ENCODE assay signal across 33 cellular contexts in the genomic region with DNA sequence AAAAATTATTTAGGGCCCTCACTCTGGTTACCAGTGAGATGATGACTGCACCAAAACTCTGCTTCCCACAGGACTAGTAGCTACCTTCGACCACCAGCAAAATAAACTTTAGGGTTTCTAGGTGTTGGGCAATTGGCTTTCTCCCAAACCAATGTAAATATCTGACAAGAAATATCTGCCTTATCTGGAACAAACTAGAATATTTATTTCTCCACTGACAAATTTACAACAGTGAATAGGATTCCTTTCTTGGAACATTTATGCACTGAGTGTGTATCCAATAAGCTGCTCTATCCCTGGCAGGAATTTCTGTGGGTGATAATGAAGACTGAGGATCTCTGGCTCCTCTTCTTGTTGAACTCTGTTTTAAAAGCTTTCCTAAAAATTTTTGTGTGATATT.
"Had no signal": no experiment of that assay in that cellular context is flagged by ENCODE, and none has a peak within 500 bp of the region (broad histone marks: within the 10 kb centered on the region; RNA-seq: fewer than 3 reads in every experiment).

No MANE protein-coding gene starts in this region.

- H3K27ac Mint-ChIP-seq: activated B cell treated with CpG ODN at 0.5 μM for 24 hours; activated CD8-positive, alpha-beta T cell treated with anti-CD3 and anti-CD28 coated beads for 36 hours; activated naive CD8-positive, alpha-beta T cell; activated T-helper 17 cell treated with anti-CD3 and anti-CD28 coated beads, Interleukin-2, amount 50 U/mL, for 72 hours; brain; T-helper 17 cell; T-helper 2 cell treated with Interferon-gamma antibody and Interleukin-4, amounts not matched to agents 5 μg/mL and 100 μg/mL, for 36 hours had no signal

- DNase-seq: activated B cell treated with CpG ODN at 0.5 μM for 24 hours; activated CD4-positive, alpha-beta T cell treated with anti-CD3 and anti-CD28 coated beads for 48 hours; activated CD4-positive, alpha-beta T cell treated with anti-CD3 and anti-CD28 coated beads, Interleukin-2, amount 50 U/mL, for 1 hour; activated CD4-positive, alpha-beta T cell treated with anti-CD3 and anti-CD28 coated beads, Interleukin-2, amount 50 U/mL, for 48 hours; activated CD8-positive, alpha-beta memory T cell treated with anti-CD3 and anti-CD28 coated beads for 24 hours; activated CD8-positive, alpha-beta T cell treated with anti-CD3 and anti-CD28 coated beads for 36 hours; activated effector memory CD4-positive, alpha-beta T cell treated with Interleukin-2 at 50 U/mL for 16 hours; activated gamma-delta T cell treated with Interleukin-2 at 50 U/mL for 16 hours; activated naive CD4-positive, alpha-beta T cell treated with anti-CD3 and anti-CD28 coated beads, Interleukin-2, amount 50 U/mL, for 16 hours; activated naive CD4-positive, alpha-beta T cell treated with Interleukin-2 at 50 U/mL for 16 hours; activated T-cell treated with anti-CD3 and anti-CD28 coated beads, Interleukin-2, amount 50 U/mL, for 4 hours; adrenal gland; central memory CD4-positive, alpha-beta T cell; cerebellar nuclear complex; colonic mucosa; effector CD8-positive, alpha-beta T cell; esophagus squamous epithelium; foreskin fibroblast; gastrocnemius medialis; glutamatergic neuron; heart left ventricle; T-helper 1 cell; T-helper 17 cell; T1000; WERI-Rb-1 had no signal

- H3K27me3 Mint-ChIP-seq: activated B cell treated with CpG ODN at 0.5 μM for 24 hours; activated CD8-positive, alpha-beta T cell treated with anti-CD3 and anti-CD28 coated beads for 36 hours; activated naive CD8-positive, alpha-beta T cell; activated T-helper 17 cell treated with anti-CD3 and anti-CD28 coated beads, Interleukin-2, amount 50 U/mL, for 72 hours; T-helper 17 cell had no signal

- ATAC-seq: activated CD4-positive, CD25-positive, alpha-beta regulatory T cell treated with anti-CD3 and anti-CD28 coated beads, Interleukin-2, amount 50 U/mL, for 24 hours; activated CD8-positive, alpha-beta T cell treated with anti-CD3 and anti-CD28 coated beads for 36 hours; activated T-cell treated with anti-CD3 and anti-CD28 coated beads, Interleukin-2, amount 50 U/mL, for 4 hours; activated T-helper 17 cell treated with anti-CD3 and anti-CD28 coated beads, Interleukin-2, amount 50 U/mL, for 72 hours; gastrocnemius medialis; heart left ventricle; T-helper 17 cell had no signal

- H3K4me3 Mint-ChIP-seq: activated B cell treated with CpG ODN at 0.5 μM for 24 hours; activated CD8-positive, alpha-beta T cell treated with anti-CD3 and anti-CD28 coated beads for 36 hours; activated naive CD8-positive, alpha-beta T cell; activated T-cell treated with anti-CD3 and anti-CD28 coated beads, Interleukin-2, amount 50 U/mL, for 4 hours; activated T-helper 17 cell treated with anti-CD3 and anti-CD28 coated beads, Interleukin-2, amount 50 U/mL, for 72 hours; brain; T-helper 17 cell; T-helper 2 cell treated with Interferon-gamma antibody and Interleukin-4, amounts not matched to agents 5 μg/mL and 100 μg/mL, for 36 hours had no signal

- H3K36me3 Mint-ChIP-seq: activated naive CD8-positive, alpha-beta T cell; brain had no signal

- H3K4me3 ChIP-seq: adrenal gland, ascending aorta, breast epithelium, cardiac muscle cell, colonic mucosa, esophagus squamous epithelium, gastrocnemius medialis, heart left ventricle had no signal

- H3K9me3 Mint-ChIP-seq: activated B cell treated with CpG ODN at 0.5 μM for 24 hours; activated CD8-positive, alpha-beta T cell treated with anti-CD3 and anti-CD28 coated beads for 36 hours; activated T-cell treated with anti-CD3 and anti-CD28 coated beads, Interleukin-2, amount 50 U/mL, for 4 hours; activated T-helper 17 cell treated with anti-CD3 and anti-CD28 coated beads, Interleukin-2, amount 50 U/mL, for 72 hours; brain; T-helper 2 cell treated with Interferon-gamma antibody and Interleukin-4, amounts not matched to agents 5 μg/mL and 100 μg/mL, for 36 hours had no signal

- H3K4me1 Mint-ChIP-seq: activated B cell treated with CpG ODN at 0.5 μM for 24 hours; activated T-helper 17 cell treated with anti-CD3 and anti-CD28 coated beads, Interleukin-2, amount 50 U/mL, for 72 hours; T-helper 17 cell had no signal
